In the genomic region with DNA sequence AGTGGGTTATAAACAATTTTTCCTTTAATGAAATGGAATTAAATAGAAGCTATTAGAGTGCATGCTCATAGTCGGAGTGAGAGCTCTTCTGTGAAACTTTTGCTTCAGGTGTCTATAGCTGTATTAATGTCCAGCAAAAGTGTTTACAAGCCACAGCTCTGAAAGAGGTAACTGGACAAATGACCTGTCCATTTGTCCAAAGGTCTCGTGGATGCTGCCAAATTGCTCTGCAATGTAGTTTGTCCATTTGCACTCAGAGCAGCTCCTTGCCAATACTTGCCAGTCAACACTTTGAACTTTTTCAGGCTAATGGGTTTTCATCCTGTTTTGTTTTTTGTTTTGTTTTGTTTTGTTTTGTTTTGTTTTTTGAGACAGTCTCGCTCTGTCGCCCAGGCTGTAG, we compare ENCODE assay signal across 26 cellular contexts. TPM values are rescaled to one million over a fixed set of nuclear protein-coding genes. Genes with fewer than 3 reads are reported as not detected.
DNase-seq lines count a peak whose midpoint lies in the region; ATAC-seq and TF ChIP-seq lines count a peak whose summit lies in the region.
"Had no signal": no experiment of that assay in that cellular context is flagged by ENCODE, and none has a peak within 500 bp of the region (broad histone marks: within the 10 kb centered on the region; RNA-seq: fewer than 3 reads in every experiment).

No MANE protein-coding gene starts in this region.

- peaks cover 4% of the 10 kb centered on the region for H3K23me2 ChIP-seq in H9 (ENCODE audit: insufficient read length, low read depth, low read length, poor library complexity, severe bottlenecking)

- peaks cover 2% of the 10 kb centered on the region for H4K20me1 ChIP-seq in H9 (ENCODE audit: control insufficient read depth, insufficient read depth, insufficient read length)

- H4K8ac ChIP-seq in H9 (replicated peaks; ENCODE audit: insufficient read length, low read depth, low read length): no peak overlapping the region

- WGBS in H9 (ENCODE audit: extremely low coverage, insufficient read length, low lambda C conversion rate): no CpG with 5 or more reads among the region's 4 CpGs

- no peak overlapping the region for H2BK5ac ChIP-seq in H9 (ENCODE audit: insufficient read length, low read length)

- H3K9ac ChIP-seq in H9 (ENCODE audit: extremely low read depth, insufficient read length, low read length): no peak overlapping the region

- H3K23ac ChIP-seq in H9 (ENCODE audit: insufficient read length, low read depth, low read length): no peak overlapping the region

- H3K27me3 Mint-ChIP-seq in type B pancreatic cell (peaks cover 18% of the 10 kb centered on the region), H9 (ENCODE audit: low read depth) (peaks cover 18% of the 10 kb centered on the region)

- H3K9me3 ChIP-seq in breast epithelium (no peaks in the 10 kb centered on the region), H9 (ENCODE audit: control insufficient read depth, low read depth, low read length) (no peaks in the 10 kb centered on the region)
- H3K9me3 ChIP-seq: pancreas, right atrium auricular region had no signal

- no peak overlapping the region for H2AK5ac ChIP-seq in H9 (ENCODE audit: insufficient read length, low read length)

- no peak overlapping the region for H3K18ac ChIP-seq in H9 (ENCODE audit: insufficient read length, low read depth, low read length)

- H3K4ac ChIP-seq in H9 (ENCODE audit: low read depth, low read length): no peak overlapping the region

- H3K9me3 Mint-ChIP-seq in type B pancreatic cell: no peaks in the 10 kb centered on the region
- H3K9me3 Mint-ChIP-seq in H9: peaks cover 4 to 6% of the 10 kb centered on the region in 2 experiments
- H3K9me3 Mint-ChIP-seq: activated naive CD4-positive, alpha-beta T cell treated with anti-CD3 and anti-CD28 coated beads, Interleukin-2, amount 50 U/mL, for 72 hours had no signal

- ATAC-seq in left lobe of liver (peak; percentile 61), HG03196 (IDR thresholded peaks at IDR 0.05; ENCODE audit: unreplicated experiment) (no peak)
- ATAC-seq: activated CD8-positive, alpha-beta memory T cell treated with anti-CD3 and anti-CD28 coated beads, Interleukin-2, amount 10 ng/mL, durations not matched to agents 7 days and 5 days; activated naive CD4-positive, alpha-beta T cell treated with anti-CD3 and anti-CD28 coated beads, Interleukin-2, amount 50 U/mL, for 72 hours; pancreas had no signal

- H3K36me3 Mint-ChIP-seq in type B pancreatic cell: no peaks in the 10 kb centered on the region
- peaks cover 1 to 3% (median 2%) of the 10 kb centered on the region in 3 experiments; a peak in 3 of 7 replicates for H3K36me3 Mint-ChIP-seq in H9 (ENCODE audit: insufficient read depth in 1 of 3, low read depth in 3 of 3)
- H3K36me3 Mint-ChIP-seq: CD4-positive, alpha-beta memory T cell had no signal

- H3K4me1 Mint-ChIP-seq in type B pancreatic cell (ENCODE audit: unreplicated experiment) (peaks cover 6% of the 10 kb centered on the region), H9 (peaks cover 6 to 10% of the 10 kb centered on the region in 2 experiments)

- DNase-seq in M059J (ENCODE audit: low read depth): peak; percentile 65
- no peak for DNase-seq in breast epithelium (ENCODE audit: low spot score in 2 of 2)
- peak; percentile 89 for DNase-seq in left lobe of liver (ENCODE audit: low spot score)
- no peak for DNase-seq in type B pancreatic cell (ENCODE audit: extremely low spot score, unreplicated experiment)
- no peak for DNase-seq in Kasumi-1 (lab: John Stamatoyannopoulos, UW)
- no peak for DNase-seq in H9
- DNase-seq: activated CD4-positive, alpha-beta T cell treated with anti-CD3 and anti-CD28 coated beads, Interleukin-2, amount 10 ng/mL, durations not matched to agents 7 days and 5 days; activated CD8-positive, alpha-beta memory T cell treated with anti-CD3 and anti-CD28 coated beads, Interleukin-2, amount 10 ng/mL, durations not matched to agents 7 days and 5 days; aorta; CD4-positive, alpha-beta memory T cell; central memory CD4-positive, alpha-beta T cell; dorsolateral prefrontal cortex; KG1; NCI-H1694; NCI-H2171 treated with DMSO at 0.1 percent for 48 hours; NCI-H526; pancreas; stimulated activated CD4-positive, alpha-beta T cell treated with anti-CD3 and anti-CD28 coated beads, Interleukin-15, amount 100 ng/mL, for 24 hours; stomach; T-helper 2 cell had no signal

- H3K79me1 ChIP-seq in H9 (ENCODE audit: insufficient read depth, low read depth, low read length, poor library complexity, severe bottlenecking): no peaks in the 10 kb centered on the region

- H2BK15ac ChIP-seq in H9 (ENCODE audit: low read depth, low read length): no peak overlapping the region

- H4K5ac ChIP-seq in H9 (ENCODE audit: insufficient read length, low read depth, low read length): no peak overlapping the region

- H2AFZ ChIP-seq in H9 (ENCODE audit: low read length): no peak overlapping the region

- no peak overlapping the region for H2BK120ac ChIP-seq in H9 (ENCODE audit: low read depth, low read length, poor library complexity, severe bottlenecking)

- no peaks in the 10 kb centered on the region for H3K27me3 ChIP-seq in breast epithelium
- peaks cover 3% of the 10 kb centered on the region; the same call in 1 of the 2 replicates for H3K27me3 ChIP-seq in H9 (ENCODE audit: insufficient read depth, low read length)
- H3K27me3 ChIP-seq: pancreas, right atrium auricular region had no signal

- H3K14ac ChIP-seq in H9 (ENCODE audit: insufficient read depth, low read length): no peak overlapping the region

- no peak overlapping the region for H3K4me3 Mint-ChIP-seq in type B pancreatic cell
- no peak overlapping the region for H3K4me3 Mint-ChIP-seq in H9
- H3K4me3 Mint-ChIP-seq: activated CD4-positive, alpha-beta T cell treated with anti-CD3 and anti-CD28 coated beads, Interleukin-2, amount 10 ng/mL, durations not matched to agents 7 days and 5 days; activated CD8-positive, alpha-beta memory T cell treated with anti-CD3 and anti-CD28 coated beads, Interleukin-2, amount 10 ng/mL, durations not matched to agents 7 days and 5 days; CD4-positive, alpha-beta memory T cell; nephron had no signal

- TF ChIP-seq CTCF in breast epithelium (IDR thresholded peaks at IDR 0.05) (no peak), type B pancreatic cell (conservative IDR thresholded peaks at IDR 0.05) (no peak), H9 (conservative IDR thresholded peaks at IDR 0.05) (no peak)

- no peak overlapping the region for H3K4me3 ChIP-seq in breast epithelium
- H3K4me3 ChIP-seq: dorsolateral prefrontal cortex, pancreas, right atrium auricular region, SK-N-MC, stomach had no signal

- H3K27ac ChIP-seq in breast epithelium (peak overlapping the region; percentile 2 to 22), H9 (ENCODE audit: insufficient read length, low read depth, low read length) (no peak overlapping the region)
- H3K27ac ChIP-seq: dorsolateral prefrontal cortex, pancreas, right atrium auricular region, SK-N-MC, VCaP had no signal

- H2BK20ac ChIP-seq in H9 (ENCODE audit: low read depth, low read length, poor library complexity, severe bottlenecking): no peak overlapping the region

- no peak overlapping the region for H4K91ac ChIP-seq in H9 (ENCODE audit: insufficient read length, low read depth, low read length)

- H2BK12ac ChIP-seq in H9 (ENCODE audit: insufficient read length, low read depth, low read length): no peak overlapping the region

- no peak for TF ChIP-seq POLR2A in breast epithelium (IDR thresholded peaks at IDR 0.05)

- H3T11ph ChIP-seq in H9 (ENCODE audit: low read length): no peak overlapping the region

- H3K4me2 ChIP-seq in H9 (ENCODE audit: insufficient read depth, insufficient read length, low read length): no peak overlapping the region

- no peak overlapping the region for H3K56ac ChIP-seq in H9 (ENCODE audit: insufficient read length, low read depth, low read length)

- no peaks in the 10 kb centered on the region for H3K79me2 ChIP-seq in H9 (ENCODE audit: insufficient read depth, low read length)

- no peaks in the 10 kb centered on the region for H3K4me1 ChIP-seq in breast epithelium
- no peaks in the 10 kb centered on the region; the same call in 1 of the 2 replicates for H3K4me1 ChIP-seq in H9 (ENCODE audit: insufficient read depth, low read length)
- H3K4me1 ChIP-seq: pancreas had no signal

- no peaks in the 10 kb centered on the region for H3K36me3 ChIP-seq in breast epithelium
- H3K36me3 ChIP-seq: pancreas, right atrium auricular region, stomach had no signal

- intact Hi-C loops in breast epithelium (cut with DNase I; ENCODE audit: low total_unique reads): loop anchor here (5.0 kb wide), 1 partner anchor 57 kb away; no protein-coding TSS in a partner anchor

- H3K27ac Mint-ChIP-seq in type B pancreatic cell (peak overlapping the region; percentile 81), H9 (no peak overlapping the region)
- H3K27ac Mint-ChIP-seq: activated CD4-positive, alpha-beta T cell treated with anti-CD3 and anti-CD28 coated beads, Interleukin-2, amount 10 ng/mL, durations not matched to agents 7 days and 5 days; activated CD8-positive, alpha-beta memory T cell treated with anti-CD3 and anti-CD28 coated beads, Interleukin-2, amount 10 ng/mL, durations not matched to agents 7 days and 5 days; activated naive CD4-positive, alpha-beta T cell treated with anti-CD3 and anti-CD28 coated beads, Interleukin-2, amount 50 U/mL, for 72 hours had no signal

RNA-seq across cellular contexts. Expression of a gene that starts 3.1 kb away (rescaled TPM):
- not detected in 2 replicates for total RNA-seq in M059J (2014; rRNA removed; shearing (Covaris generic))
- total RNA-seq in breast epithelium (10 to 100 TPM in 2 of 3 donors, not detected in 1; 15.7 to 18.1 TPM), left lobe of liver (14.0 TPM), type B pancreatic cell (ENCODE audit: low replicate concordance) (13.9 and 37.7 TPM in 2 replicates), H9 (2021) (14.2 and 15.9 TPM in 2 replicates)
- total RNA-seq: activated CD4-positive, alpha-beta T cell treated with anti-CD3 and anti-CD28 coated beads, Interleukin-2, amount 10 ng/mL, durations not matched to agents 7 days and 5 days; activated CD8-positive, alpha-beta memory T cell treated with anti-CD3 and anti-CD28 coated beads, Interleukin-2, amount 10 ng/mL, durations not matched to agents 7 days and 5 days; activated naive CD4-positive, alpha-beta T cell treated with anti-CD3 and anti-CD28 coated beads, Interleukin-2, amount 50 U/mL, for 72 hours; aorta; CD4-positive, alpha-beta memory T cell; right atrium auricular region had no signal

RNA-seq across cellular contexts. Expression of a gene that starts 26.1 kb away (rescaled TPM):
- 6.8 and 21.6 TPM in 2 replicates for total RNA-seq in M059J (2014; rRNA removed; shearing (Covaris generic))
- total RNA-seq in breast epithelium: 10 to 100 TPM in 2 of 3 donors, 1 to 10 TPM in 1; 4.3 to 37.6 (median 34.4) TPM
- 30.8 TPM for total RNA-seq in left lobe of liver
- 18.9 and 41.2 TPM in 2 replicates for total RNA-seq in type B pancreatic cell (ENCODE audit: low replicate concordance)
- 1.2 and 2.2 TPM in 2 replicates for total RNA-seq in H9 (2021)

RNA-seq across cellular contexts. Expression of a gene that starts 34.3 kb away (rescaled TPM):
- 23.3 and 49.5 TPM in 2 replicates for total RNA-seq in M059J (2014; rRNA removed; shearing (Covaris generic))
- total RNA-seq in breast epithelium (100 to 1,000 TPM in 1 of 3 donors, 10 to 100 TPM in 2; 17.1 to 102 (median 75.4) TPM), left lobe of liver (40.7 TPM), type B pancreatic cell (ENCODE audit: low replicate concordance) (105 and 124 TPM in 2 replicates), H9 (2021) (73.0 and 78.5 TPM in 2 replicates)
- total RNA-seq: activated CD4-positive, alpha-beta T cell treated with anti-CD3 and anti-CD28 coated beads, Interleukin-2, amount 10 ng/mL, durations not matched to agents 7 days and 5 days; activated CD8-positive, alpha-beta memory T cell treated with anti-CD3 and anti-CD28 coated beads, Interleukin-2, amount 10 ng/mL, durations not matched to agents 7 days and 5 days; CD4-positive, alpha-beta memory T cell had no signal

Comparison
In these comparisons a context has a peak if more than half of its experiments do, and no peak if none do; other contexts are left out.
1. DNase-seq: peak in M059J (single experiment) and left lobe of liver (single experiment); none in breast epithelium (0 of 2), type B pancreatic cell (single experiment), Kasumi-1 (0 of 2) and H9 (single experiment).